Comparison of ENCODE assay signal across 8 cellular contexts in the genomic region with DNA sequence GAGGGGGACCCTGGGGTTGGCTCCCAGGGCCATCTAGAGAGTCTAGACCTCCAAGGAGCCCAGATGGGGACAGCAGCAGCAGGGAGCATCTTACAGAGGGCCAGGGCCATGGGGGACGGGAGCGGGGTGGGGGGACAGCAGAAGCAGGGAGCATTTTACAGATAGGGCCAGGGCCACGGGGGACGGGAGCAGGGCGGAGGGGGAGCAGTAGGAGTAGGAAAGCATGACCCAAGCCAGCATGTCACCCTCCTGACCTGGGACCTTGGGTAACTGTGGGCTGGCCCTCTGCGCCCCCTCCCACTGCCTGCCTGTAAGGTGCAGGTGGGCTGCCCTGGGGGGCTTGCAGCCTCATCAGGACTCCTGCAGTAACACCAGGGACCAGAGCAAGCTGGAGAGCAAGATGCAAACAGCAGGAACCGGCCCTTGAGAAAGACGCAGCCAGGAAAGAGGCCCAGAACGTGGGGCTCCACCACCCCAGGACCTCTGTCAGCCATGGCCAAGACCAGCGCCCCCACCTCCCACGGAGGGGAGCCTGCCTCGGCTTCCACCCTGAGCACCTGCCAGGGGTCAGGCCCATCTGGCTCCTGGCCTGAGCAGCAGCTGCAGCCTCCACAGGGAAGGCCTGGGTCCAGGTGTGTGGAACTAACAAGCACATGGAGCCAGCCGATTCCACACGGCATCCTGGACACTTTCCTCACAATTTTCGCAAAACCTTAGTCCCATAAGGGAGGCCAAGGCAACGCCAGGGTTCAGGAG. TPM values are rescaled to one million over a fixed set of nuclear protein-coding genes. Genes with fewer than 3 reads are reported as not detected.
DNase-seq lines count a peak whose midpoint lies in the region; ATAC-seq and TF ChIP-seq lines count a peak whose summit lies in the region.

No MANE protein-coding gene starts in this region.

- H3K36me3 ChIP-seq in liver (ENCODE audit: control insufficient read depth in 4 of 4, insufficient read depth in 3 of 4, low read depth in 1 of 4, low read length in 3 of 4) (peaks cover under 1 to 11% (median 2%) of the 10 kb centered on the region in 4 donors), vagina (peaks cover 0 to 11% of the 10 kb centered on the region in 2 donors)

- H3K4me3 Mint-ChIP-seq in stimulated activated naive CD8-positive, alpha-beta T cell treated with anti-CD3 and anti-CD28 coated beads, Interleukin-15, Interleukin-2, amounts not matched to agents 100 ng/mL and 50 ng/mL, for 24 hours, result peak overlapping the region; percentile 98

- H3K4me1 ChIP-seq in liver (ENCODE audit: control insufficient read depth in 4 of 4, insufficient read depth in 4 of 4, low read length in 3 of 4), result peaks cover 36 to 59% (median 53%) of the 10 kb centered on the region in 4 donors
- H3K4me1 ChIP-seq in vagina, result peaks cover 68% of the 10 kb centered on the region

- H3K9me3 Mint-ChIP-seq in stimulated activated naive CD8-positive, alpha-beta T cell treated with anti-CD3 and anti-CD28 coated beads, Interleukin-15, Interleukin-2, amounts not matched to agents 100 ng/mL and 50 ng/mL, for 24 hours, result no peaks in the 10 kb centered on the region
- no peaks in the 10 kb centered on the region for H3K9me3 Mint-ChIP-seq in activated naive CD4-positive, alpha-beta T cell treated with anti-CD3 and anti-CD28 coated beads, Interleukin-2, amount 50 U/mL, for 72 hours

- DNase-seq in stimulated activated naive CD8-positive, alpha-beta T cell treated with anti-CD3 and anti-CD28 coated beads, Interleukin-15, Interleukin-2, amounts not matched to agents 100 U/mL and 50 U/mL, for 24 hours, result no peak
- DNase-seq in activated naive CD4-positive, alpha-beta T cell treated with anti-CD3 and anti-CD28 coated beads, Interleukin-2, amount 50 U/mL, for 72 hours (ENCODE audit: low spot score in 2 of 2), result no peak
- DNase-seq in vagina (ENCODE audit: extremely low spot score in 2 of 2) (no peak), KG1 (lab: John Stamatoyannopoulos, UW) (no peak), NCI-H69 (lab: John Stamatoyannopoulos, UW) (no peak)

- H3K27me3 Mint-ChIP-seq in stimulated activated naive CD8-positive, alpha-beta T cell treated with anti-CD3 and anti-CD28 coated beads, Interleukin-15, Interleukin-2, amounts not matched to agents 100 ng/mL and 50 ng/mL, for 24 hours, result no peaks in the 10 kb centered on the region

- H3K4me3 ChIP-seq in liver (ENCODE audit: low read depth in 1 of 3, low read length in 3 of 3) (no peak overlapping the region), vagina (peak overlapping the region in 1 of 2 donors; percentile 19)

- peaks cover 46% of the 10 kb centered on the region for H3K4me1 Mint-ChIP-seq in stimulated activated naive CD8-positive, alpha-beta T cell treated with anti-CD3 and anti-CD28 coated beads, Interleukin-15, Interleukin-2, amounts not matched to agents 100 ng/mL and 50 ng/mL, for 24 hours (ENCODE audit: low read depth)

- WGBS in liver, result 73% methylated on average over 16 of the region's 16 CpGs

- TF ChIP-seq CTCF in liver (IDR thresholded peaks at IDR 0.05; ENCODE audit: low read depth, low read length, missing input control) (no peak), vagina (IDR thresholded peaks at IDR 0.05) (no peak)

- peak overlapping the region in 1 of 2 donors; percentile 5 for H3K9ac ChIP-seq in liver (ENCODE audit: low read depth in 1 of 2, low read length in 2 of 2)

- peak overlapping the region; percentile 96 for H3K27ac Mint-ChIP-seq in stimulated activated naive CD8-positive, alpha-beta T cell treated with anti-CD3 and anti-CD28 coated beads, Interleukin-15, Interleukin-2, amounts not matched to agents 100 ng/mL and 50 ng/mL, for 24 hours
- H3K27ac Mint-ChIP-seq in activated naive CD4-positive, alpha-beta T cell treated with anti-CD3 and anti-CD28 coated beads, Interleukin-2, amount 50 U/mL, for 72 hours, result peak overlapping the region; percentile 89 to 90

- H3K36me3 Mint-ChIP-seq in stimulated activated naive CD8-positive, alpha-beta T cell treated with anti-CD3 and anti-CD28 coated beads, Interleukin-15, Interleukin-2, amounts not matched to agents 100 ng/mL and 50 ng/mL, for 24 hours (ENCODE audit: low read depth), result peaks cover 22% of the 10 kb centered on the region
- peaks cover 22 to 24% of the 10 kb centered on the region in 2 donors for H3K36me3 Mint-ChIP-seq in activated naive CD4-positive, alpha-beta T cell treated with anti-CD3 and anti-CD28 coated beads, Interleukin-2, amount 50 U/mL, for 72 hours

- intact Hi-C loops in vagina (cut with DNase I), result no loop called here

- no peak for ATAC-seq in stimulated activated naive CD8-positive, alpha-beta T cell treated with anti-CD3 and anti-CD28 coated beads, Interleukin-15, Interleukin-2, amounts not matched to agents 100 U/mL and 50 U/mL, for 24 hours
- ATAC-seq in activated naive CD4-positive, alpha-beta T cell treated with anti-CD3 and anti-CD28 coated beads, Interleukin-2, amount 50 U/mL, for 72 hours, result no peak
- ATAC-seq in GM21390 (IDR thresholded peaks at IDR 0.05; ENCODE audit: unreplicated experiment), result no peak

- TF ChIP-seq POLR2A in vagina (IDR thresholded peaks at IDR 0.05), result no peak

- H3K9me3 ChIP-seq in liver (ENCODE audit: control insufficient read depth in 4 of 4, low read length in 3 of 4), result no peaks in the 10 kb centered on the region
- no peaks in the 10 kb centered on the region for H3K9me3 ChIP-seq in vagina

- H3K27ac ChIP-seq in liver (ENCODE audit: low read depth in 1 of 2, low read length in 2 of 2) (peak overlapping the region; percentile 23 to 60), vagina (peak overlapping the region; percentile 85)

- TF ChIP-seq RAD21 in liver (IDR thresholded peaks at IDR 0.05), result no peak

- no peaks in the 10 kb centered on the region for H3K27me3 ChIP-seq in liver (ENCODE audit: control insufficient read depth in 4 of 4, insufficient read depth in 4 of 4, low read length in 3 of 4)
- H3K27me3 ChIP-seq in vagina, result no peaks in the 10 kb centered on the region

TF ChIP-seq in liver, 16 proteins besides CTCF, POLR2A, EP300 and RAD21 (continues in another document):
- TF ChIP-seq HNF4G (IDR thresholded peaks at IDR 0.05) (no peak), EGR1 (IDR thresholded peaks at IDR 0.05; ENCODE audit: low read depth in 2 of 2) (no peak), MAX (IDR thresholded peaks at IDR 0.05) (no peak), JUND (IDR thresholded peaks at IDR 0.05) (no peak), NR2F2 (IDR thresholded peaks at IDR 0.05) (no peak), HNF4A (conservative IDR thresholded peaks at IDR 0.05) (no peak), FOXA1 (IDR thresholded peaks at IDR 0.05) (no peak), RXRA (IDR thresholded peaks at IDR 0.05) (no peak), FOXA2 (IDR thresholded peaks at IDR 0.05) (no peak)
- TF ChIP-seq, protein P1, sequence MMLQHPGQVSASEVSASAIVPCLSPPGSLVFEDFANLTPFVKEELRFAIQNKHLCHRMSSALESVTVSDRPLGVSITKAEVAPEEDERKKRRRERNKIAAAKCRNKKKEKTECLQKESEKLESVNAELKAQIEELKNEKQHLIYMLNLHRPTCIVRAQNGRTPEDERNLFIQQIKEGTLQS (IDR thresholded peaks at IDR 0.05), result no peak
- TF ChIP-seq, protein P2, sequence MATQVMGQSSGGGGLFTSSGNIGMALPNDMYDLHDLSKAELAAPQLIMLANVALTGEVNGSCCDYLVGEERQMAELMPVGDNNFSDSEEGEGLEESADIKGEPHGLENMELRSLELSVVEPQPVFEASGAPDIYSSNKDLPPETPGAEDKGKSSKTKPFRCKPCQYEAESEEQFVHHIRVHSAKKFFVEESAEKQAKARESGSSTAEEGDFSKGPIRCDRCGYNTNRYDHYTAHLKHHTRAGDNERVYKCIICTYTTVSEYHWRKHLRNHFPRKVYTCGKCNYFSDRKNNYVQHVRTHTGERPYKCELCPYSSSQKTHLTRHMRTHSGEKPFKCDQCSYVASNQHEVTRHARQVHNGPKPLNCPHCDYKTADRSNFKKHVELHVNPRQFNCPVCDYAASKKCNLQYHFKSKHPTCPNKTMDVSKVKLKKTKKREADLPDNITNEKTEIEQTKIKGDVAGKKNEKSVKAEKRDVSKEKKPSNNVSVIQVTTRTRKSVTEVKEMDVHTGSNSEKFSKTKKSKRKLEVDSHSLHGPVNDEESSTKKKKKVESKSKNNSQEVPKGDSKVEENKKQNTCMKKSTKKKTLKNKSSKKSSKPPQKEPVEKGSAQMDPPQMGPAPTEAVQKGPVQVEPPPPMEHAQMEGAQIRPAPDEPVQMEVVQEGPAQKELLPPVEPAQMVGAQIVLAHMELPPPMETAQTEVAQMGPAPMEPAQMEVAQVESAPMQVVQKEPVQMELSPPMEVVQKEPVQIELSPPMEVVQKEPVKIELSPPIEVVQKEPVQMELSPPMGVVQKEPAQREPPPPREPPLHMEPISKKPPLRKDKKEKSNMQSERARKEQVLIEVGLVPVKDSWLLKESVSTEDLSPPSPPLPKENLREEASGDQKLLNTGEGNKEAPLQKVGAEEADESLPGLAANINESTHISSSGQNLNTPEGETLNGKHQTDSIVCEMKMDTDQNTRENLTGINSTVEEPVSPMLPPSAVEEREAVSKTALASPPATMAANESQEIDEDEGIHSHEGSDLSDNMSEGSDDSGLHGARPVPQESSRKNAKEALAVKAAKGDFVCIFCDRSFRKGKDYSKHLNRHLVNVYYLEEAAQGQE (IDR thresholded peaks at IDR 0.05), result no peak

RNA-seq across cellular contexts. Expression of gene ZNF598, which starts 2.4 kb away (rescaled TPM):
- total RNA-seq in activated naive CD4-positive, alpha-beta T cell treated with anti-CD3 and anti-CD28 coated beads, Interleukin-2, amount 50 U/mL, for 72 hours, result 10 to 100 TPM; 72.2 to 87.9 TPM
- 10 to 100 TPM; 12.8 to 19.7 TPM for total RNA-seq in liver
- 10 to 100 TPM in 1 of 2 donors, 1 to 10 TPM in 1; 2.7 to 28.4 TPM for polyA plus RNA-seq in liver
- 51.8 TPM for total RNA-seq in vagina

RNA-seq across cellular contexts. Expression of gene NPW, which starts 12.3 kb away (rescaled TPM):
- 1 to 10 TPM in 1 of 2 donors, under 1 TPM in 1; 0.61 to 4.6 TPM for total RNA-seq in activated naive CD4-positive, alpha-beta T cell treated with anti-CD3 and anti-CD28 coated beads, Interleukin-2, amount 50 U/mL, for 72 hours
- total RNA-seq in liver, result 1 to 10 TPM; 1.3 to 8.4 TPM
- polyA plus RNA-seq in liver, result 10 to 100 TPM in 1 of 2 donors, 1 to 10 TPM in 1; 9.9 to 20.6 TPM
- not detected for total RNA-seq in vagina

RNA-seq across cellular contexts. Expression of gene SYNGR3, which starts 17.5 kb away (rescaled TPM):
- total RNA-seq in activated naive CD4-positive, alpha-beta T cell treated with anti-CD3 and anti-CD28 coated beads, Interleukin-2, amount 50 U/mL, for 72 hours, result 1 to 10 TPM; 2.0 to 9.0 TPM
- total RNA-seq in liver, result under 1 TPM; 0.17 to 0.47 TPM
- polyA plus RNA-seq in liver, result under 1 TPM in 1 of 2 donors, not detected in 1; 0.09 TPM
- total RNA-seq in vagina, result 8.3 TPM

RNA-seq across cellular contexts. Expression of gene NHERF2, which starts 19.4 kb away (rescaled TPM):
- 1 to 10 TPM in 1 of 2 donors, under 1 TPM in 1; 0.82 to 3.7 TPM for total RNA-seq in activated naive CD4-positive, alpha-beta T cell treated with anti-CD3 and anti-CD28 coated beads, Interleukin-2, amount 50 U/mL, for 72 hours
- 10 to 100 TPM; 36.6 to 85.8 TPM for total RNA-seq in liver
- polyA plus RNA-seq in liver, result 100 to 1,000 TPM in 1 of 2 donors, 10 to 100 TPM in 1; 62.4 to 205 TPM
- 44.7 TPM for total RNA-seq in vagina

RNA-seq across cellular contexts. Expression of gene GFER, which starts 23.3 kb away (rescaled TPM):
- total RNA-seq in activated naive CD4-positive, alpha-beta T cell treated with anti-CD3 and anti-CD28 coated beads, Interleukin-2, amount 50 U/mL, for 72 hours, result 10 to 100 TPM; 19.1 to 25.0 TPM
- 1 to 10 TPM; 7.4 to 9.0 TPM for total RNA-seq in liver
- polyA plus RNA-seq in liver, result 10 to 100 TPM; 21.3 to 28.4 TPM
- 11.5 TPM for total RNA-seq in vagina
